Comparison of ENCODE assay signal across 1 cellular context in the genomic region with DNA sequence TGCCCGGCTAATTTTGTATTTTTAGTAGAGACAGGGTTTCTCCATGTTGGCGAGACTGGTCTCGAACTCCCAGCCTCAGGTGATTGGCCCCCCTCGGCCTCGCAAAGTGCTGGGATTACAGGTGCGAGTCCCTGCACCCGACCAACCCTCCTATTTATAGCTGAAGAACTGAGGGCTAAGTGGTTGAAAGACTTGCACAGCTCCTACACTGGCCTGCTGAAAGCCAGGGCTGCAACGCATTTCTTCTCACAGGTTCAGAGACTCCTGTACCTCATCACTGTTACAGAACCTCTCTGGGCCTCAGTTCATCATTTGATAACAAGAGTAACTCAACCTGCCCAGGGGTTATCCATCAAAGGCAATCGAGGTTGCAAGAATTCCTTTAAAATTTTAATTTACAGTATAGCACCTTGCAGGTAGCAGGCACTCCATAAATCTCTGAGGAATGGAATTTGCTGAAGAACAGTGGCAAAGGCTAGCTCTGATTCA.
TF ChIP-seq lines count a peak whose summit lies in the region.

No MANE protein-coding gene starts in this region.

TF ChIP-seq in liver, 16 proteins besides CTCF, POLR2A, EP300 and RAD21:
- TF ChIP-seq, protein P1, sequence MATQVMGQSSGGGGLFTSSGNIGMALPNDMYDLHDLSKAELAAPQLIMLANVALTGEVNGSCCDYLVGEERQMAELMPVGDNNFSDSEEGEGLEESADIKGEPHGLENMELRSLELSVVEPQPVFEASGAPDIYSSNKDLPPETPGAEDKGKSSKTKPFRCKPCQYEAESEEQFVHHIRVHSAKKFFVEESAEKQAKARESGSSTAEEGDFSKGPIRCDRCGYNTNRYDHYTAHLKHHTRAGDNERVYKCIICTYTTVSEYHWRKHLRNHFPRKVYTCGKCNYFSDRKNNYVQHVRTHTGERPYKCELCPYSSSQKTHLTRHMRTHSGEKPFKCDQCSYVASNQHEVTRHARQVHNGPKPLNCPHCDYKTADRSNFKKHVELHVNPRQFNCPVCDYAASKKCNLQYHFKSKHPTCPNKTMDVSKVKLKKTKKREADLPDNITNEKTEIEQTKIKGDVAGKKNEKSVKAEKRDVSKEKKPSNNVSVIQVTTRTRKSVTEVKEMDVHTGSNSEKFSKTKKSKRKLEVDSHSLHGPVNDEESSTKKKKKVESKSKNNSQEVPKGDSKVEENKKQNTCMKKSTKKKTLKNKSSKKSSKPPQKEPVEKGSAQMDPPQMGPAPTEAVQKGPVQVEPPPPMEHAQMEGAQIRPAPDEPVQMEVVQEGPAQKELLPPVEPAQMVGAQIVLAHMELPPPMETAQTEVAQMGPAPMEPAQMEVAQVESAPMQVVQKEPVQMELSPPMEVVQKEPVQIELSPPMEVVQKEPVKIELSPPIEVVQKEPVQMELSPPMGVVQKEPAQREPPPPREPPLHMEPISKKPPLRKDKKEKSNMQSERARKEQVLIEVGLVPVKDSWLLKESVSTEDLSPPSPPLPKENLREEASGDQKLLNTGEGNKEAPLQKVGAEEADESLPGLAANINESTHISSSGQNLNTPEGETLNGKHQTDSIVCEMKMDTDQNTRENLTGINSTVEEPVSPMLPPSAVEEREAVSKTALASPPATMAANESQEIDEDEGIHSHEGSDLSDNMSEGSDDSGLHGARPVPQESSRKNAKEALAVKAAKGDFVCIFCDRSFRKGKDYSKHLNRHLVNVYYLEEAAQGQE (IDR thresholded peaks at IDR 0.05): no peak
- TF ChIP-seq EGR1 (IDR thresholded peaks at IDR 0.05; ENCODE audit: low read depth in 2 of 2): no peak
- TF ChIP-seq, protein P2, sequence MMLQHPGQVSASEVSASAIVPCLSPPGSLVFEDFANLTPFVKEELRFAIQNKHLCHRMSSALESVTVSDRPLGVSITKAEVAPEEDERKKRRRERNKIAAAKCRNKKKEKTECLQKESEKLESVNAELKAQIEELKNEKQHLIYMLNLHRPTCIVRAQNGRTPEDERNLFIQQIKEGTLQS (IDR thresholded peaks at IDR 0.05): no peak
- no peak for TF ChIP-seq NR2F2 (IDR thresholded peaks at IDR 0.05)
